1 cellular context compared by ENCODE assay signal in the genomic region with DNA sequence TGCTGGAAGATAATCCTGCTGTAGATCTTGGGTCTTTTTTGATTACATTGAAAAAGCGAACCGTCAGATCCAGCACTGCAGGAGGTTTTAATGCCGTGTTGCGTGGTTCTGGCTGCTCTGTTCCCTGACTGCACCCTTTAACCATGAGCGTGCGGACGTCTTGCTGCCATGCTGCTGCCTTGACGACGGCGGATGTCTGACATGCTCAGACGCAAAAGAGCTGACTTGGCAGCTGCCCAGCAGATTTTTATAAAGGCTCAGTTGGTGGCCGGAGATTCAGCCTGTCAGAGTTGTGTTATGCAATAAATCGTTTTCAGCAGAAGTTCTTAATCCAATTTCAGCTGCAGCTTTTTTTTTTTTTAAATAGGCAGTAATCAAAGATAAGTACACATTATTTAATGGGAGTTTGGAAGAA.
TF ChIP-seq lines count a peak whose summit lies in the region.

No MANE protein-coding gene starts in this region.

TF ChIP-seq in HEK293, 187 proteins besides CTCF, POLR2A, EP300 and RAD21 (continued from another document and continues in another):
- TF ChIP-seq ZNF341 (tag by site-specific recombination; IDR thresholded peaks at IDR 0.05; ENCODE audit: low read depth): 0 out of 2 replicates have a peak, but pooled peaks have one; percentile 11
- no peak for TF ChIP-seq ZNF747 (tag by site-specific recombination; IDR thresholded peaks at IDR 0.05)
- TF ChIP-seq REST (tag by site-specific recombination; IDR thresholded peaks at IDR 0.05): no peak
- TF ChIP-seq KLF16 (tag by site-specific recombination; IDR thresholded peaks at IDR 0.05): no peak
- no peak for TF ChIP-seq ZNF184 (tag by site-specific recombination; IDR thresholded peaks at IDR 0.05)
- TF ChIP-seq, protein P1, sequence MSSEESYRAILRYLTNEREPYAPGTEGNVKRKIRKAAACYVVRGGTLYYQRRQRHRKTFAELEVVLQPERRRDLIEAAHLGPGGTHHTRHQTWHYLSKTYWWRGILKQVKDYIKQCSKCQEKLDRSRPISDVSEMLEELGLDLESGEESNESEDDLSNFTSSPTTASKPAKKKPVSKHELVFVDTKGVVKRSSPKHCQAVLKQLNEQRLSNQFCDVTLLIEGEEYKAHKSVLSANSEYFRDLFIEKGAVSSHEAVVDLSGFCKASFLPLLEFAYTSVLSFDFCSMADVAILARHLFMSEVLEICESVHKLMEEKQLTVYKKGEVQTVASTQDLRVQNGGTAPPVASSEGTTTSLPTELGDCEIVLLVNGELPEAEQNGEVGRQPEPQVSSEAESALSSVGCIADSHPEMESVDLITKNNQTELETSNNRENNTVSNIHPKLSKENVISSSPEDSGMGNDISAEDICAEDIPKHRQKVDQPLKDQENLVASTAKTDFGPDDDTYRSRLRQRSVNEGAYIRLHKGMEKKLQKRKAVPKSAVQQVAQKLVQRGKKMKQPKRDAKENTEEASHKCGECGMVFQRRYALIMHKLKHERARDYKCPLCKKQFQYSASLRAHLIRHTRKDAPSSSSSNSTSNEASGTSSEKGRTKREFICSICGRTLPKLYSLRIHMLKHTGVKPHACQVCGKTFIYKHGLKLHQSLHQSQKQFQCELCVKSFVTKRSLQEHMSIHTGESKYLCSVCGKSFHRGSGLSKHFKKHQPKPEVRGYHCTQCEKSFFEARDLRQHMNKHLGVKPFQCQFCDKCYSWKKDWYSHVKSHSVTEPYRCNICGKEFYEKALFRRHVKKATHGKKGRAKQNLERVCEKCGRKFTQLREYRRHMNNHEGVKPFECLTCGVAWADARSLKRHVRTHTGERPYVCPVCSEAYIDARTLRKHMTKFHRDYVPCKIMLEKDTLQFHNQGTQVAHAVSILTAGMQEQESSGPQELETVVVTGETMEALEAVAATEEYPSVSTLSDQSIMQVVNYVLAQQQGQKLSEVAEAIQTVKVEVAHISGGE (tag by site-specific recombination; conservative IDR thresholded peaks at IDR 0.05; ENCODE audit: low read depth): no peak
- TF ChIP-seq ZNF626 (tag by site-specific recombination; IDR thresholded peaks at IDR 0.05): no peak
- TF ChIP-seq GLI4 (tag by site-specific recombination; IDR thresholded peaks at IDR 0.05): no peak
- TF ChIP-seq ZNF292 (tag by site-specific recombination; IDR thresholded peaks at IDR 0.05; ENCODE audit: borderline replicate concordance, low read depth): no peak
- TF ChIP-seq ZNF423 (tag by site-specific recombination; IDR thresholded peaks at IDR 0.05): no peak
- TF ChIP-seq MEIS1 (CRISPR knock-in tag; IDR thresholded peaks at IDR 0.05; ENCODE audit: borderline replicate concordance): peak; percentile 71; the same call in 1 of the 2 replicates
- TF ChIP-seq GFI1B (tag by site-specific recombination; IDR thresholded peaks at IDR 0.05): peak; percentile 48; the same call in 1 of the 2 replicates
- no peak for TF ChIP-seq INSM2 (tag by site-specific recombination; IDR thresholded peaks at IDR 0.05)
- TF ChIP-seq KLF7 (tag by site-specific recombination; IDR thresholded peaks at IDR 0.05; ENCODE audit: borderline replicate concordance): no peak
- no peak for TF ChIP-seq ZNF658 (tag by site-specific recombination; IDR thresholded peaks at IDR 0.05)
- TF ChIP-seq KLF17 (tag by site-specific recombination; IDR thresholded peaks at IDR 0.05): no peak
- TF ChIP-seq, protein P2, sequence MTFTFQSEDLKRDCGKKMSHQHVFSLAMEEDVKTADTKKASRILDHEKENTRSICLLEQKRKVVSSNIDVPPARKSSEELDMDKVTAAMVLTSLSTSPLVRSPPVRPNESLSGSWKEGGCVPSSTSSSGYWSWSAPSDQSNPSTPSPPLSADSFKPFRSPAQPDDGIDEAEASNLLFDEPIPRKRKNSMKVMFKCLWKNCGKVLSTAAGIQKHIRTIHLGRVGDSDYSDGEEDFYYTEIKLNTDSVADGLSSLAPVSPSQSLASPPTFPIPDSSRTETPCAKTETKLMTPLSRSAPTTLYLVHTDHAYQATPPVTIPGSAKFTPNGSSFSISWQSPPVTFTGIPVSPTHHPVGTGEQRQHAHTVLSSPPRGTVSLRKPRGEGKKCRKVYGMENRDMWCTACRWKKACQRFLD (tag by site-specific recombination; IDR thresholded peaks at IDR 0.05): no peak
- no peak for TF ChIP-seq ZNF114 (tag by site-specific recombination; IDR thresholded peaks at IDR 0.05)
- TF ChIP-seq ZNF521 (tag by site-specific recombination; IDR thresholded peaks at IDR 0.05): no peak
- no peak for TF ChIP-seq ZFP41 (tag by site-specific recombination; IDR thresholded peaks at IDR 0.05; ENCODE audit: borderline replicate concordance)
- TF ChIP-seq, protein P3, sequence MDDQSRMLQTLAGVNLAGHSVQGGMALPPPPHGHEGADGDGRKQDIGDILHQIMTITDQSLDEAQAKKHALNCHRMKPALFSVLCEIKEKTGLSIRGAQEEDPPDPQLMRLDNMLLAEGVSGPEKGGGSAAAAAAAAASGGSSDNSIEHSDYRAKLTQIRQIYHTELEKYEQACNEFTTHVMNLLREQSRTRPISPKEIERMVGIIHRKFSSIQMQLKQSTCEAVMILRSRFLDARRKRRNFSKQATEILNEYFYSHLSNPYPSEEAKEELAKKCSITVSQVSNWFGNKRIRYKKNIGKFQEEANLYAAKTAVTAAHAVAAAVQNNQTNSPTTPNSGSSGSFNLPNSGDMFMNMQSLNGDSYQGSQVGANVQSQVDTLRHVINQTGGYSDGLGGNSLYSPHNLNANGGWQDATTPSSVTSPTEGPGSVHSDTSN (CRISPR knock-in tag; IDR thresholded peaks at IDR 0.05): peak; percentile 69; the same call in 1 of the 2 replicates
- no peak for TF ChIP-seq ZNF16 (tag by site-specific recombination; IDR thresholded peaks at IDR 0.05; ENCODE audit: low read depth)
- TF ChIP-seq BCL11A (tag by site-specific recombination; IDR thresholded peaks at IDR 0.05; ENCODE audit: low read depth): no peak
- TF ChIP-seq, protein P4, sequence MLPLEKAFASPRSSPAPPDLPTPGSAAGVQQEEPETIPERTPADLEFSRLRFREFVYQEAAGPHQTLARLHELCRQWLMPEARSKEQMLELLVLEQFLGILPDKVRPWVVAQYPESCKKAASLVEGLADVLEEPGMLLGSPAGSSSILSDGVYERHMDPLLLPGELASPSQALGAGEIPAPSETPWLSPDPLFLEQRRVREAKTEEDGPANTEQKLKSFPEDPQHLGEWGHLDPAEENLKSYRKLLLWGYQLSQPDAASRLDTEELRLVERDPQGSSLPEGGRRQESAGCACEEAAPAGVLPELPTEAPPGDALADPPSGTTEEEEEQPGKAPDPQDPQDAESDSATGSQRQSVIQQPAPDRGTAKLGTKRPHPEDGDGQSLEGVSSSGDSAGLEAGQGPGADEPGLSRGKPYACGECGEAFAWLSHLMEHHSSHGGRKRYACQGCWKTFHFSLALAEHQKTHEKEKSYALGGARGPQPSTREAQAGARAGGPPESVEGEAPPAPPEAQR (tag by site-specific recombination; IDR thresholded peaks at IDR 0.05): no peak
- no peak for TF ChIP-seq ZNF701 (tag by site-specific recombination; IDR thresholded peaks at IDR 0.05)
- no peak for TF ChIP-seq ZNF398 (tag by site-specific recombination; IDR thresholded peaks at IDR 0.05)
- no peak for TF ChIP-seq ZNF10 (tag by site-specific recombination; IDR thresholded peaks at IDR 0.05)
- TF ChIP-seq YY2 (tag by site-specific recombination; IDR thresholded peaks at IDR 0.05): no peak
- TF ChIP-seq OSR2 (tag by site-specific recombination; IDR thresholded peaks at IDR 0.05): peak; percentile 84
- peak; percentile 47; the same call in 1 of the 2 replicates for TF ChIP-seq ZNF362 (tag by site-specific recombination; IDR thresholded peaks at IDR 0.05)
- TF ChIP-seq, protein P5, sequence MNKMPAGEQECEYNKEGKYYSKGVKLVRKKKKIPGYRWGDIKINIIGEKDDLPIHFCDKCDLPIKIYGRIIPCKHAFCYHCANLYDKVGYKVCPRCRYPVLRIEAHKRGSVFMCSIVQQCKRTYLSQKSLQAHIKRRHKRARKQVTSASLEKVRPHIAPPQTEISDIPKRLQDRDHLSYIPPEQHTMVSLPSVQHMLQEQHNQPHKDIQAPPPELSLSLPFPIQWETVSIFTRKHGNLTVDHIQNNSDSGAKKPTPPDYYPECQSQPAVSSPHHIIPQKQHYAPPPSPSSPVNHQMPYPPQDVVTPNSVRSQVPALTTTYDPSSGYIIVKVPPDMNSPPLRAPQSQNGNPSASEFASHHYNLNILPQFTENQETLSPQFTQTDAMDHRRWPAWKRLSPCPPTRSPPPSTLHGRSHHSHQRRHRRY (tag by site-specific recombination; IDR thresholded peaks at IDR 0.05): no peak
- TF ChIP-seq ZNF2 (tag by site-specific recombination; IDR thresholded peaks at IDR 0.05): no peak
- TF ChIP-seq ZSCAN16 (tag by site-specific recombination; IDR thresholded peaks at IDR 0.05): no peak
- TF ChIP-seq SALL2 (tag by site-specific recombination; IDR thresholded peaks at IDR 0.05; ENCODE audit: borderline replicate concordance): no peak
- no peak for TF ChIP-seq ZNF768 (tag by site-specific recombination; IDR thresholded peaks at IDR 0.05)
- no peak for TF ChIP-seq ZNF510 (tag by site-specific recombination; IDR thresholded peaks at IDR 0.05; ENCODE audit: insufficient replicate concordance)
- no peak for TF ChIP-seq ZNF792 (tag by site-specific recombination; IDR thresholded peaks at IDR 0.05)
- no peak for TF ChIP-seq ZNF514 (tag by site-specific recombination; IDR thresholded peaks at IDR 0.05)
- TF ChIP-seq EGR2 (tag by site-specific recombination; IDR thresholded peaks at IDR 0.05; ENCODE audit: low read depth): no peak
- TF ChIP-seq ZNF223 (tag by site-specific recombination; IDR thresholded peaks at IDR 0.05): no peak; the same call in 1 of the 2 replicates
- no peak for TF ChIP-seq BCL11B (tag by site-specific recombination; IDR thresholded peaks at IDR 0.05; ENCODE audit: low read depth)
